In genomic region chr21:42308914-42309752, GRCh38 we compare ENCODE assay signal across 1 cellular context.
TF ChIP-seq lines count a peak whose summit lies in the region.

No MANE protein-coding gene starts in this region.

TF ChIP-seq in H1, 55 proteins besides CTCF, POLR2A, EP300 and RAD21 (continued from another document):
- TF ChIP-seq ATF3 (IDR thresholded peaks at IDR 0.05; ENCODE audit: insufficient read depth, low read depth, low read length) (no peak), HDAC2 (IDR thresholded peaks at IDR 0.05; ENCODE audit: borderline replicate concordance in 1 of 2, low read depth in 2 of 2, low read length in 2 of 2) (no peak), KDM1A (IDR thresholded peaks at IDR 0.05; ENCODE audit: borderline replicate concordance, low read length) (no peak), JUN (IDR thresholded peaks at IDR 0.05; ENCODE audit: low read depth, low read length) (no peak), MAX (IDR thresholded peaks at IDR 0.05) (no peak), KDM5A (IDR thresholded peaks at IDR 0.05; ENCODE audit: low read length) (no peak), GTF2F1 (IDR thresholded peaks at IDR 0.05; ENCODE audit: borderline replicate concordance, low read depth, low read length) (no peak), USF2 (IDR thresholded peaks at IDR 0.05; ENCODE audit: low read length) (no peak), SP2 (IDR thresholded peaks at IDR 0.05; ENCODE audit: low read length) (no peak), BACH1 (IDR thresholded peaks at IDR 0.05; ENCODE audit: low read length) (no peak), RFX5 (IDR thresholded peaks at IDR 0.05; ENCODE audit: borderline replicate concordance, low read depth, low read length) (no peak), CTBP2 (IDR thresholded peaks at IDR 0.05; ENCODE audit: borderline replicate concordance, insufficient read depth, insufficient read length, low read length) (no peak), CHD7 (IDR thresholded peaks at IDR 0.05; ENCODE audit: insufficient replicate concordance, low read length) (no peak), SIN3A (conservative IDR thresholded peaks at IDR 0.05 in 1 of 2, IDR thresholded peaks at IDR 0.05 in 1 of 2; ENCODE audit: low read depth in 1 of 2, low read length in 2 of 2) (no peak), ASH2L (IDR thresholded peaks at IDR 0.05; ENCODE audit: low read length) (no peak), PHF8 (conservative IDR thresholded peaks at IDR 0.05; ENCODE audit: low read depth, low read length) (no peak)
